ENCODE assay signal across 21 cellular contexts in the genomic region with DNA sequence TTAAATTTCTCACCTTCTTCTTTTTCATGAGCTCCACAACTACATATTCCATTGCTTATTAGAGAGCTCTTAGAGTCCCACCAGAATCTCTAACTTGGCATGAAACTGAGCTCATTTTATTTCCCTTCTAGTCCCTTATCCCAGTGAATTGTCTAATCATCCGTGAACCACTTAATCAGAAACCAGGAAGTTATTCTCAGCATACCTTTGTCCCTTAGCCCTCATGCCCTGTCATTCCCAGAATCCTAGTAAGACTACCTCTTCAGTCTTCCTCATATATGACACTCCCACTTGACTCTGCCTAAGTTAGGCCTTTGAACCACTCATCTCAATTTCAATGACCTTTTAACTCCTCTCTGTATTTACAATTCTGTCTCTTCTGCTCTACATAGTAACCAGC.
"Had no signal": no experiment of that assay in that cellular context is flagged by ENCODE, and none has a peak within 500 bp of the region (broad histone marks: within the 10 kb centered on the region; RNA-seq: fewer than 3 reads in every experiment).

No MANE protein-coding gene starts in this region.

- FAIRE-seq: colon, frontal cortex, keratinocyte, small intestine had no signal

- ATAC-seq: left lung; naive thymus-derived CD4-positive, alpha-beta T cell; right lobe of liver; stimulated activated naive B cell treated with anti-CD40 and anti-IgM and Interleukin-4, amounts not matched to agents 10 μg/mL and 1 μg/mL and 100 μg/mL, for 72 hours; upper lobe of right lung had no signal

- H3K36me3 ChIP-seq: left lung, prostate gland, right lobe of liver, thoracic aorta, tibial nerve, upper lobe of right lung, vagina had no signal

- H3K27ac ChIP-seq: dorsolateral prefrontal cortex, left lung, prostate gland, right lobe of liver, thoracic aorta, tibial nerve, upper lobe of right lung, vagina had no signal

- H3K4me1 ChIP-seq: left lung, prostate gland, right lobe of liver, tibial nerve, upper lobe of right lung, vagina had no signal

- H3K27me3 ChIP-seq: left lung, right lobe of liver, tibial nerve, upper lobe of right lung, vagina had no signal

- DNase-seq: dorsolateral prefrontal cortex; effector CD4-positive, alpha-beta T cell; head of caudate nucleus; left lung; mesenchymal stem cell; naive thymus-derived CD4-positive, alpha-beta T cell; nephron progenitor cell; nucleus accumbens; right lobe of liver; small intestine; stimulated activated CD4-positive, alpha-beta T cell treated with anti-CD3 and anti-CD28 coated beads, Interleukin-15, amount 100 ng/mL, for 24 hours; stimulated activated CD4-positive, alpha-beta T cell treated with anti-CD3 and anti-CD28 coated beads, Interleukin-2, amount 100 ng/mL, for 48 hours; stimulated activated naive B cell treated with anti-CD40 and anti-IgM and Interleukin-4, amounts not matched to agents 10 μg/mL and 1 μg/mL and 100 μg/mL, for 72 hours; upper lobe of right lung had no signal

- H3K9me3 ChIP-seq: left lung, prostate gland, right lobe of liver, thoracic aorta, tibial nerve, upper lobe of right lung, vagina had no signal

- H3K4me3 ChIP-seq: dorsolateral prefrontal cortex, left lung, prostate gland, right lobe of liver, thoracic aorta, tibial nerve, upper lobe of right lung, vagina had no signal
